Comparison of ENCODE assay signal across 24 cellular contexts in genomic region chr17:27218041-27218440, GRCh38.
A peak's percentile ranks its signal among the peaks of the same experiment; 100 is the strongest.
DNase-seq lines count a peak whose midpoint lies in the region; ATAC-seq and TF ChIP-seq lines count a peak whose summit lies in the region.
"Had no signal": no experiment of that assay in that cellular context is flagged by ENCODE, and none has a peak within 500 bp of the region (broad histone marks: within the 10 kb centered on the region; RNA-seq: fewer than 3 reads in every experiment).

No MANE protein-coding gene starts in this region.

- TF ChIP-seq POLR2A in prostate gland (IDR thresholded peaks at IDR 0.05), result no peak

- no peaks in the 10 kb centered on the region for H3K27me3 ChIP-seq in prostate gland (replicated peaks; ENCODE audit: insufficient read depth)
- H3K27me3 ChIP-seq: colonic mucosa, testis, uterus had no signal

- DNase-seq in CD14-positive monocyte (ENCODE audit: low spot score) (no peak), RPMI8226 (peak; percentile 39), prostate gland (ENCODE audit: low spot score) (no peak), SW480 (ENCODE audit: low spot score) (no peak), DMS153 (lab: John Stamatoyannopoulos, UW) (no peak)
- no peak for DNase-seq in central memory CD8-positive, alpha-beta T cell (ENCODE audit: low spot score in 2 of 2)
- DNase-seq: activated naive CD4-positive, alpha-beta T cell treated with Interleukin-2 at 50 U/mL for 16 hours; activated T-cell treated with anti-CD3 and anti-CD28 coated beads, Interleukin-2, amount 50 U/mL, for 24 hours; amniotic stem cell; colonic mucosa; EL; esophagus squamous epithelium; KG1; naive thymus-derived CD8-positive, alpha-beta T cell; NCI-H146; NCI-H510A; retina; SK-N-SH; small intestine; stimulated activated CD4-positive, alpha-beta T cell treated with anti-CD3 and anti-CD28 coated beads, Interleukin-2, amount 100 ng/mL, for 24 hours; testis; uterus had no signal

- no peaks in the 10 kb centered on the region for H3K4me1 ChIP-seq in prostate gland (replicated peaks)
- H3K4me1 ChIP-seq: colonic mucosa, esophagus squamous epithelium, testis, uterus had no signal

- peak overlapping the region in 1 of 2 donors; percentile 10 for H3K4me3 Mint-ChIP-seq in CD14-positive monocyte
- H3K4me3 Mint-ChIP-seq in central memory CD8-positive, alpha-beta T cell, result no peak overlapping the region
- H3K4me3 Mint-ChIP-seq: activated T-cell treated with anti-CD3 and anti-CD28 coated beads, Interleukin-2, amount 50 U/mL, for 24 hours; naive thymus-derived CD8-positive, alpha-beta T cell had no signal

- peaks cover 0 to 6% (median 2%) of the 10 kb centered on the region in 3 donors for H3K27me3 Mint-ChIP-seq in CD14-positive monocyte (ENCODE audit: low read depth in 3 of 3)
- H3K27me3 Mint-ChIP-seq in central memory CD8-positive, alpha-beta T cell, result no peaks in the 10 kb centered on the region
- H3K27me3 Mint-ChIP-seq: activated T-cell treated with anti-CD3 and anti-CD28 coated beads, Interleukin-2, amount 50 U/mL, for 24 hours had no signal

- ATAC-seq in GM21515 (IDR thresholded peaks at IDR 0.05; ENCODE audit: unreplicated experiment), result peak; percentile 3
- no peak for ATAC-seq in central memory CD8-positive, alpha-beta T cell (replicated peaks; ENCODE audit: extremely low read depth, poor library complexity, severe bottlenecking)
- ATAC-seq in HG02610 (IDR thresholded peaks at IDR 0.05; ENCODE audit: unreplicated experiment), result no peak

- H3K27ac Mint-ChIP-seq in CD14-positive monocyte, result peak overlapping the region; percentile 89 to 95 (median 93)
- H3K27ac Mint-ChIP-seq in central memory CD8-positive, alpha-beta T cell (ENCODE audit: low read depth), result peak overlapping the region; percentile 87
- H3K27ac Mint-ChIP-seq: activated T-cell treated with anti-CD3 and anti-CD28 coated beads, Interleukin-2, amount 50 U/mL, for 24 hours had no signal

- no peak overlapping the region for H3K27ac ChIP-seq in prostate gland
- H3K27ac ChIP-seq: esophagus squamous epithelium, testis, uterus had no signal

- peaks cover 11 to 19% (median 15%) of the 10 kb centered on the region in 7 donors for H3K9me3 Mint-ChIP-seq in CD14-positive monocyte
- no peaks in the 10 kb centered on the region for H3K9me3 Mint-ChIP-seq in central memory CD8-positive, alpha-beta T cell
- H3K9me3 Mint-ChIP-seq: activated T-cell treated with anti-CD3 and anti-CD28 coated beads, Interleukin-2, amount 50 U/mL, for 24 hours had no signal

- H3K36me3 Mint-ChIP-seq in CD14-positive monocyte, result peaks cover 0 to 4% of the 10 kb centered on the region in 2 donors
- no peaks in the 10 kb centered on the region for H3K36me3 Mint-ChIP-seq in central memory CD8-positive, alpha-beta T cell (ENCODE audit: insufficient read depth)

- no peak for TF ChIP-seq CTCF in CD14-positive monocyte (IDR thresholded peaks at IDR 0.05)
- no peak for TF ChIP-seq CTCF in prostate gland (IDR thresholded peaks at IDR 0.05)

- H3K36me3 ChIP-seq in prostate gland, result no peaks in the 10 kb centered on the region
- H3K36me3 ChIP-seq: colonic mucosa, esophagus squamous epithelium, uterus had no signal

- H3K4me3 ChIP-seq in prostate gland, result no peak overlapping the region
- H3K4me3 ChIP-seq: colonic mucosa, esophagus squamous epithelium, testis, uterus had no signal

- peaks cover 27% of the 10 kb centered on the region for H3K4me1 Mint-ChIP-seq in CD14-positive monocyte
- peaks cover 18% of the 10 kb centered on the region for H3K4me1 Mint-ChIP-seq in central memory CD8-positive, alpha-beta T cell

- intact Hi-C loops in CD14-positive monocyte (cut with micrococcal nuclease), result no loop called here
- intact Hi-C loops in prostate gland (cut with DNase I), result no loop called here

- WGBS in prostate gland, result 83% methylated on average over 3 of the region's 3 CpGs

- H3K9me3 ChIP-seq in prostate gland, result no peaks in the 10 kb centered on the region
- H3K9me3 ChIP-seq: colonic mucosa, esophagus squamous epithelium, SK-N-SH, testis, uterus had no signal
